Comparison of ENCODE assay signal across 1 cellular context in the genomic region with DNA sequence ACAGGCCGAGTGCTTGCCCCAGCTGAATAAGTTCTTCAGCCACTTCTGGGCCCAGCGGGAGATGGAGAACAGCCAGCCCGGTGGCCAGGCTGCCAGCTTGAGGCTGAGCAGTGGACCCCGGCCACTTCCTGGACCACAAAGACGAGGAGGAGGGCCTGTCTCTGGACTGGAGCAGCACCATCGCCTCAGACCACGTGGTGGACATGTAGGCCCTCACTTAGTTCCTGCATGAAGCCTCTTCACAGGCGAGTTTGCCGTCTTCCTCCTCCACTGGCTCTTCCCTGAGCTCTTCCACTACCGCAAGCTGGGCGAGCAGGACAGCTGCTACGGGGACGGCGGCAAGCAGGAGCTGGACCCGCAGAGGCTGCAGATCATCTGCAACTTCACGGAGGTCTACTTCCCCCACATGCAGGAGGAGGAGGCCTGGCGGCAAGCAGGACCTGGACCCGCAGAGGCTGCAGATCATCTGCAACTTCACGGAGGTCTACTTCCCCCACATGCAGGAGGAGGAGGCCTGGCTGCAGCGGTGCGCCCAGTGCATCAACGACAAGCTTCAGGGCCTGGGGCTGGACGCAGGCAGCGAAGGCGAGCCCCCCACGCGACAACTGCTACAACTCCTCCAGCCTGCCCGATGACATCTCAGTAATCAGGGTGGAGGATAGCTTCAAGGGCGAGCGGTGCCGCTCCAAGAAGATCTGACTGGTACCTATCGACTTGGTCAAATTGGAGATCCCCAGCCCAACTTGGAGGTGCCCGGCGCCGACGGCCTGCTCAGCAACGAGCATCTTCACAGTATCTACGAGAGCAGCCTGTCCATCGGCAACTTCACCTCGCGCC. TPM values are rescaled to one million over a fixed set of nuclear protein-coding genes. Genes with fewer than 3 reads are reported as not detected.
"Had no signal": no experiment of that assay in that cellular context is flagged by ENCODE, and none has a peak within 500 bp of the region (broad histone marks: within the 10 kb centered on the region; RNA-seq: fewer than 3 reads in every experiment).

No MANE protein-coding gene starts in this region.

RNA-seq across cellular contexts. Expression of gene NUTM2B, which starts 18.9 kb away (rescaled TPM):
- polyA plus RNA-seq: GM23248 had no signal
